ENCODE assay signal across 8 cellular contexts in genomic region chr17:38799501-38800236, GRCh38. TPM values are rescaled to one million over a fixed set of nuclear protein-coding genes. Genes with fewer than 3 reads are reported as not detected.
DNase-seq lines count a peak whose midpoint lies in the region; ATAC-seq and TF ChIP-seq lines count a peak whose summit lies in the region.

TSS of gene PIP4K2B (minus strand) at chr17:38799556. CDS start at chr17:38799424, 132 bp downstream.

- H3K4me1 Mint-ChIP-seq in T-cell: peaks cover 41 to 50% (median 45%) of the 10 kb centered on the region in 3 donors

- peak within 1 kb of the TSS; percentile 95 for H2AFZ ChIP-seq in trophoblast cell (ENCODE audit: insufficient read depth, low read length, poor library complexity)

- H3K27me3 Mint-ChIP-seq in T-cell: no peaks in the 10 kb centered on the region

- WGBS in adipose tissue, 3 donors: 0 to 1% (median 0%) methylated on average over 53 to 76 of the region's 76 CpGs
- WGBS in trophoblast cell (ENCODE audit: extremely low coverage, insufficient coverage, insufficient read length): no CpG with 5 or more reads among the region's 76 CpGs
- WGBS in tibial nerve, 2 donors: 0 to 1% methylated on average over 22 to 29 of the region's 76 CpGs

- CTCF ChIA-PET in T-cell (lab: Charles Lee): no interaction called here

- H4K91ac ChIP-seq in trophoblast cell (ENCODE audit: low read depth, low read length): peak within 1 kb of the TSS; percentile 100

- H3K79me2 ChIP-seq in trophoblast cell (ENCODE audit: control insufficient read depth, insufficient read depth, low read length, poor library complexity): peaks cover 11% of the 10 kb centered on the region

- peak; percentile 96 for DNase-seq in GM13976 (ENCODE audit: low spot score)
- peak; percentile 99 for DNase-seq in NCI-H146 (lab: John Stamatoyannopoulos, UW)
- peak; percentile 45 to 83 (median 68) for DNase-seq in T-cell
- DNase-seq in cardiac septum (ENCODE audit: low spot score): peak; percentile 96
- peak; percentile 95 to 97 for DNase-seq in trophoblast cell
- peak; percentile 88 to 89 for DNase-seq in tibial nerve (ENCODE audit: low spot score in 2 of 2)

- H3K18ac ChIP-seq in trophoblast cell (ENCODE audit: low read length): peak within 1 kb of the TSS; percentile 87

- peaks cover 16 to 19% of the 10 kb centered on the region in 2 experiments for H3K36me3 ChIP-seq in trophoblast cell (ENCODE audit: control insufficient read depth in 1 of 2, insufficient read depth in 2 of 2, low read length in 2 of 2)
- peaks cover 0 to 44% (median 10%) of the 10 kb centered on the region in 3 donors for H3K36me3 ChIP-seq in tibial nerve

- H3K9me3 ChIP-seq in trophoblast cell (ENCODE audit: insufficient read depth, low read depth, low read length) (no peaks in the 10 kb centered on the region), tibial nerve (no peaks in the 10 kb centered on the region)

- no peak within 1 kb of the TSS for H3K23ac ChIP-seq in trophoblast cell (ENCODE audit: low read length)

- peak in 1 of 2 donors; percentile 18 for TF ChIP-seq POLR2A in tibial nerve (IDR thresholded peaks at IDR 0.05)

- POLR2A ChIA-PET in T-cell (lab: Charles Lee): interaction anchor here (0.5 to 1.1 kb wide), 2 partner anchors 8 to 45 kb away, joined by 7 to 9 read pairs; no protein-coding TSS in a partner anchor

- H3K4me2 ChIP-seq in trophoblast cell (ENCODE audit: low read length): peak within 1 kb of the TSS; percentile 69

- H3K36me3 Mint-ChIP-seq in T-cell: peaks cover 26% of the 10 kb centered on the region

- H3K4me3 ChIP-seq in trophoblast cell (ENCODE audit: low read depth, low read length): peak within 1 kb of the TSS; percentile 94
- H3K4me3 ChIP-seq in tibial nerve: peak within 1 kb of the TSS; percentile 83 to 98 (median 89)

- ATAC-seq in HG02852 (IDR thresholded peaks at IDR 0.05; ENCODE audit: unreplicated experiment) (peak; percentile 79), T-cell (replicated peaks in 1 of 4) (peak; percentile 77 to 80 (median 78))

- peak within 1 kb of the TSS; percentile 93 for H4K12ac ChIP-seq in trophoblast cell (ENCODE audit: low read depth, low read length)

- no peaks in the 10 kb centered on the region for H3K9me3 Mint-ChIP-seq in T-cell

- peak in 1 of 2 donors; percentile 85 for TF ChIP-seq EP300 in tibial nerve (IDR thresholded peaks at IDR 0.05)

- peak within 1 kb of the TSS; percentile 87 to 95 (median 94) for H3K4me3 Mint-ChIP-seq in T-cell

- peak within 1 kb of the TSS; percentile 88 for H4K8ac ChIP-seq in trophoblast cell (ENCODE audit: low read depth, low read length)

- H2BK5ac ChIP-seq in trophoblast cell (ENCODE audit: low read depth, low read length, poor library complexity): peak within 1 kb of the TSS; percentile 91

- H3K4me1 ChIP-seq in trophoblast cell (ENCODE audit: control insufficient read depth in 1 of 2, insufficient read depth in 2 of 2, low read length in 2 of 2) (peaks cover 0 to 10% of the 10 kb centered on the region in 2 experiments), tibial nerve (peaks cover 0 to 42% (median 23%) of the 10 kb centered on the region in 4 donors)

- TF ChIP-seq CTCF in GM13976 (IDR thresholded peaks at IDR 0.05; ENCODE audit: borderline replicate concordance, control extremely low read depth, extremely low read depth, insufficient read depth, missing control alignments): no peak
- peak in 2 of 5 experiments; percentile 32 to 40 for TF ChIP-seq CTCF in tibial nerve (IDR thresholded peaks at IDR 0.05)

- intact Hi-C loops in cardiac septum (cut with DNase I): loop anchor here (2.0 kb wide), 1 partner anchor 47 kb away; the partner anchor contains the start of gene PSMB3

- peak within 1 kb of the TSS; percentile 83 for H2BK120ac ChIP-seq in trophoblast cell (ENCODE audit: insufficient read depth, low read length, poor library complexity)

- peak within 1 kb of the TSS; percentile 8 for H2BK12ac ChIP-seq in trophoblast cell (ENCODE audit: low read length)

- peak within 1 kb of the TSS; percentile 86 for H2AK5ac ChIP-seq in trophoblast cell (ENCODE audit: low read length)

- H3K9ac ChIP-seq in trophoblast cell (ENCODE audit: low read length): peak within 1 kb of the TSS; percentile 99

- in situ Hi-C loops in GM13976 (cut with MboI; ENCODE audit: low sequenced_read_pairs, unreplicated experiment): no loop called here

- peak within 1 kb of the TSS; percentile 91 to 94 for H3K27ac Mint-ChIP-seq in T-cell

- H3K27me3 ChIP-seq in trophoblast cell (ENCODE audit: insufficient read depth, low read length) (no peaks in the 10 kb centered on the region), tibial nerve (no peaks in the 10 kb centered on the region)

- peak within 1 kb of the TSS; percentile 95 for H3K27ac ChIP-seq in adipose tissue (ENCODE audit: low read depth, low read length)
- peak within 1 kb of the TSS; percentile 98 for H3K27ac ChIP-seq in trophoblast cell (ENCODE audit: low read depth, low read length)
- H3K27ac ChIP-seq in tibial nerve: peak within 1 kb of the TSS; percentile 93 to 100 (median 99)

- peaks cover 9% of the 10 kb centered on the region for H3K79me1 ChIP-seq in trophoblast cell (ENCODE audit: low read length)

- peak within 1 kb of the TSS; percentile 92 for H3K4ac ChIP-seq in trophoblast cell (ENCODE audit: low read depth, low read length)

- peak within 1 kb of the TSS; percentile 95 for H3K14ac ChIP-seq in trophoblast cell (ENCODE audit: low read length)

RNA-seq across cellular contexts. Expression of gene PIP4K2B, which starts in this region (rescaled TPM):
- total RNA-seq in T-cell (10 to 100 TPM; 36.4 to 60.3 (median 52.6) TPM), cardiac septum (48.4 TPM), tibial nerve (10 to 100 TPM; 47.9 to 79.0 (median 74.8) TPM)
- 10 to 100 TPM; 10.0 to 27.3 (median 18.8) TPM for polyA plus RNA-seq in adipose tissue
- polyA plus RNA-seq in trophoblast cell (2013): 22.1 and 25.2 TPM in 2 replicates

Comparison
In these comparisons a context has a peak if more than half of its experiments do, and no peak if none do; other contexts are left out.
1. Peak in every context shown above with its lines: DNase-seq, ATAC-seq, H3K4me3 ChIP-seq and H3K27ac ChIP-seq.